ENCODE assay signal across 8 cellular contexts in genomic region chr9:38620483-38621433, GRCh38. TPM values are rescaled to one million over a fixed set of nuclear protein-coding genes. Genes with fewer than 3 reads are reported as not detected.
DNase-seq lines count a peak whose midpoint lies in the region; ATAC-seq, FAIRE-seq and TF ChIP-seq lines count a peak whose summit lies in the region.

ANKRD18A (minus strand) TSS chr9:38620596; CDS start chr9:38620285, 311 bp downstream.

- peak within 1 kb of the TSS; percentile 50 for H3K4me3 ChIP-seq in GM12865 (ENCODE audit: low read depth, low read length)
- peak within 1 kb of the TSS; percentile 80 for H3K4me3 ChIP-seq in WERI-Rb-1 (ENCODE audit: low read depth, low read length)
- H3K4me3 ChIP-seq in keratinocyte (ENCODE audit: control insufficient read depth in 2 of 3, extremely low read depth in 1 of 3, insufficient read depth in 2 of 3, low read depth in 1 of 3, low read length in 3 of 3) = peak within 1 kb of the TSS; percentile 65 to 78 (median 76)
- H3K4me3 ChIP-seq in spleen = peak within 1 kb of the TSS; percentile 43 to 79 (median 55)

- peak; percentile 59 for TF ChIP-seq CTCF in GM12865 (IDR thresholded peaks at IDR 0.05; ENCODE audit: insufficient read depth, low read depth, low read length, missing control alignments)
- peak; percentile 80 for TF ChIP-seq CTCF in WERI-Rb-1 (IDR thresholded peaks at IDR 0.05; ENCODE audit: low read depth, low read length)
- TF ChIP-seq CTCF in keratinocyte (optimal IDR thresholded peaks at IDR 0.05 in 1 of 3, IDR thresholded peaks at IDR 0.05 in 1 of 3, conservative IDR thresholded peaks at IDR 0.05 in 1 of 3; ENCODE audit: extremely low read depth in 1 of 3, insufficient read depth in 2 of 3, low read length in 3 of 3) = peak; percentile 58 to 84 (median 83)
- peak in 7 of 11 experiments; percentile 13 to 57 (median 44) for TF ChIP-seq CTCF in spleen (IDR thresholded peaks at IDR 0.05 in 8 of 11, conservative IDR thresholded peaks at IDR 0.05 in 3 of 11)

- no peak for FAIRE-seq in keratinocyte (lab: Jason Lieb, UNC)

- peaks cover 10% of the 10 kb centered on the region for H3K27me3 Mint-ChIP-seq in central memory CD8-positive, alpha-beta T cell

- peak within 1 kb of the TSS; percentile 72 for H3K9ac ChIP-seq in keratinocyte (ENCODE audit: control insufficient read depth, extremely low read depth, insufficient read depth, low read length)

- H3K4me1 Mint-ChIP-seq in central memory CD8-positive, alpha-beta T cell = peaks cover 13% of the 10 kb centered on the region

- no peaks in the 10 kb centered on the region for H3K9me3 Mint-ChIP-seq in central memory CD8-positive, alpha-beta T cell

- no peaks in the 10 kb centered on the region for H3K79me2 ChIP-seq in keratinocyte (ENCODE audit: control insufficient read depth, insufficient read depth, low read length)

- H3K9me1 ChIP-seq in keratinocyte (ENCODE audit: control insufficient read depth, extremely low read depth, insufficient read depth, low read length) = no peaks in the 10 kb centered on the region

- TF ChIP-seq POLR2A in spleen (IDR thresholded peaks at IDR 0.05) = no peak

- peak; percentile 79 for DNase-seq in GM12865 (ENCODE audit: low read depth)
- peak; percentile 42 to 72 for DNase-seq in NCI-H187 (lab: John Stamatoyannopoulos, UW)
- DNase-seq in WERI-Rb-1 = peak; percentile 93
- DNase-seq in central memory CD8-positive, alpha-beta T cell (ENCODE audit: low spot score in 2 of 2) = peak; percentile 31 to 49
- DNase-seq in keratinocyte (ENCODE audit: low read depth, low spot score) = peak; percentile 33
- peak; percentile 90 for DNase-seq in spleen
- DNase-seq in GM19238 (ENCODE audit: insufficient read length, low spot score) = no peak

- dilution Hi-C loops in keratinocyte (cut with MboI; ENCODE audit: extremely low pct_ligation_motif_present, low sequenced_read_pairs) = no loop called here

- H3K9me3 ChIP-seq in WERI-Rb-1 (ENCODE audit: severe bottlenecking) = peaks cover 7% of the 10 kb centered on the region
- no peaks in the 10 kb centered on the region for H3K9me3 ChIP-seq in keratinocyte (ENCODE audit: control insufficient read depth, low read depth, low read length)
- peaks cover 0 to 26% (median 20%) of the 10 kb centered on the region in 8 donors for H3K9me3 ChIP-seq in spleen

- H3K36me3 ChIP-seq in WERI-Rb-1 (no peaks in the 10 kb centered on the region), keratinocyte (ENCODE audit: control insufficient read depth in 2 of 2, extremely low read depth in 1 of 2, insufficient read depth in 2 of 2, low read length in 2 of 2) (no peaks in the 10 kb centered on the region), spleen (no peaks in the 10 kb centered on the region)

- no peaks in the 10 kb centered on the region for H4K20me1 ChIP-seq in keratinocyte (ENCODE audit: control insufficient read depth, extremely low read depth, insufficient read depth, low read length)

- peak within 1 kb of the TSS; percentile 83 for H3K27ac Mint-ChIP-seq in central memory CD8-positive, alpha-beta T cell (ENCODE audit: low read depth)

- peak within 1 kb of the TSS; percentile 85 for H3K4me3 Mint-ChIP-seq in central memory CD8-positive, alpha-beta T cell

- peak within 1 kb of the TSS; percentile 67 for H3K27ac ChIP-seq in WERI-Rb-1
- H3K27ac ChIP-seq in keratinocyte (ENCODE audit: control insufficient read depth, insufficient read depth, low read length) = peak within 1 kb of the TSS; percentile 66
- peak within 1 kb of the TSS in 4 of 8 donors; percentile 4 to 45 (median 36) for H3K27ac ChIP-seq in spleen

- 0 to 2% (median 1%) methylated on average over 7 to 76 of the region's 76 CpGs for WGBS in spleen, 5 donors

- peak; percentile 79 for ATAC-seq in HG02678 (IDR thresholded peaks at IDR 0.05; ENCODE audit: unreplicated experiment)
- peak; percentile 73 for ATAC-seq in central memory CD8-positive, alpha-beta T cell (replicated peaks; ENCODE audit: extremely low read depth, poor library complexity, severe bottlenecking)

- H3K27me3 ChIP-seq in WERI-Rb-1 (ENCODE audit: insufficient read depth, low read depth, severe bottlenecking) (peaks cover 7% of the 10 kb centered on the region), keratinocyte (ENCODE audit: control insufficient read depth, extremely low read depth, insufficient read depth, low read length) (peaks cover 8% of the 10 kb centered on the region), spleen (replicated peaks in 1 of 7) (peaks cover 8 to 89% (median 56%) of the 10 kb centered on the region in 7 donors)

- intact Hi-C loops in spleen (cut with DNase I; ENCODE audit: low total_unique reads) = no loop called here

- H3K4me2 ChIP-seq in keratinocyte (ENCODE audit: control insufficient read depth, extremely low read depth, insufficient read depth, low read depth, low read length) = peak within 1 kb of the TSS; percentile 89

- peak within 1 kb of the TSS; percentile 87 for H2AFZ ChIP-seq in keratinocyte (ENCODE audit: control insufficient read depth, low read length)

- H3K4me1 ChIP-seq in keratinocyte (ENCODE audit: control insufficient read depth, extremely low read depth, insufficient read depth, low read length) = peaks cover 5% of the 10 kb centered on the region
- peaks cover 21 to 40% (median 32%) of the 10 kb centered on the region in 6 donors for H3K4me1 ChIP-seq in spleen

- no peaks in the 10 kb centered on the region for H3K36me3 Mint-ChIP-seq in central memory CD8-positive, alpha-beta T cell (ENCODE audit: insufficient read depth)

RNA-seq across cellular contexts. Expression of gene ANKRD18A, which starts in this region (rescaled TPM):
- polyA plus RNA-seq in keratinocyte (1.7 to 4.5 TPM (median 4.0 TPM) in 3 replicates), spleen (under 1 TPM in 2 of 3 donors, not detected in 1; 0.02 to 0.03 TPM)
- polyA plus RNA-seq in keratinocyte (2011; ENCODE audit: low read depth) = 7.6 TPM
- polyA plus RNA-seq in keratinocyte (2011; cell fraction: cytosol; rRNA removed) = 0.23 and 1.00 TPM in 2 replicates
- 6.3 and 10.7 TPM in 2 replicates for polyA plus RNA-seq in keratinocyte (2011; cell fraction: nucleus; rRNA removed)
- polyA plus RNA-seq in keratinocyte (2012; ENCODE audit: low replicate concordance) = 3.4 and 3.9 TPM in 2 replicates
- polyA minus RNA-seq in keratinocyte = 1.1 to 3.4 TPM (median 1.7 TPM) in 3 replicates
- not detected for polyA minus RNA-seq in keratinocyte (2011; cell fraction: cytosol; rRNA and poly(A)+ RNA removed)
- 6.3 and 17.7 TPM in 2 replicates for polyA minus RNA-seq in keratinocyte (2011; cell fraction: nucleus; rRNA and poly(A)+ RNA removed)
- 1 to 10 TPM in 4 of 7 donors, under 1 TPM in 3; 0.27 to 3.4 (median 1.5) TPM for total RNA-seq in spleen
